ENCODE assay signal across 32 cellular contexts in the genomic region with DNA sequence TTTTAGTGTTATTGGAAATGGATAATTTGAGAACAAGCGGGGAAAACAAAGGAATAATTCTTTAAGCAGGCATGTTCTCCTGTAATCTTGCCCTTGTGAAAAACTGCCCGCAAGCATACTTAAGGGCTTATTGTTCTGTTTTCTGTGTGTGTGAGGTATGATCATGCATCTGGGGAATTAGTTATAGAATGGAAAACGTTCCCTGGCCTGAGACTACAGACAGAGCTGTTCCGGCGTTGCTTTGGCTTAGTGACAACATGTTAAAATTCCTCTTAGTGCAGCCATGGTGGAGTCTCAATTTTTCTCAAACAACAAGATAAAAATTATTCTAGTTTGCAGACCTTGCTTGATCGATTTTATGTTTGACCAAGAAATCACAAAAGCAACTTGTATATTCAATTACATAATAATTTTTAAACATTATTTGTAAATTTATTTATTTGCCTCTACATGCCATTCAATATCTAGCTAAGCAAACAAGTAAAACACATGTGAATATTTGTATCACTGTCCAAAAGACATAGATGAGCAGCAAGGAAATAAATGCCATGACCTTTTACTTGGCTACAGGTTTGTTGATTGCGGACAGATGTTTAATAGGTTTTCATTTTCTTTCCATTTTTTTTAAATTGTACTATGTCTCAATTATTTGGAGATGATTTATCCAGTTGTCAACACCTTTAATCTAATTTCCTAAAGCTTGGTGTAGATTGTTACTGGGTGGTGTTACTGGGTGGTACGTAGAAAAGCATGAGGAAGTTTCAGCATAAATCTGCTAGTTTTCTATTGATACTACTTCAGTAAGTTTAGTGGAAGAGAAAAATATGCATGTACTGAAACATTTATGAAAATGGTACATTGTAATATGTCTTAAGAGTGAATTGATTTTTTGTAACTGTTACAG.
DNase-seq lines count a peak whose midpoint lies in the region; ATAC-seq and TF ChIP-seq lines count a peak whose summit lies in the region.
"Had no signal": no experiment of that assay in that cellular context is flagged by ENCODE, and none has a peak within 500 bp of the region (broad histone marks: within the 10 kb centered on the region; RNA-seq: fewer than 3 reads in every experiment).

No MANE protein-coding gene starts in this region.

- no peaks in the 10 kb centered on the region for H3K9me2 ChIP-seq in SK-N-SH

- DNase-seq in SK-N-SH = no peak
- DNase-seq in Right ventricle myocardium superior = no peak
- DNase-seq in suprapubic skin (ENCODE audit: low spot score in 2 of 2) = no peak
- no peak for DNase-seq in HPDE6-E6E7 (ENCODE audit: extremely low spot score)
- no peak for DNase-seq in SIG-M5 (lab: John Stamatoyannopoulos, UW)
- no peak for DNase-seq in activated effector memory CD4-positive, alpha-beta T cell treated with anti-CD3 and anti-CD28 coated beads, Interleukin-2, amount 50 U/mL, for 16 hours
- DNase-seq: activated CD4-positive, alpha-beta T cell treated with anti-CD3 and anti-CD28 coated beads for 48 hours; activated naive CD4-positive, alpha-beta T cell treated with Interleukin-2 at 50 U/mL for 16 hours; activated T-cell treated with anti-CD3 and anti-CD28 coated beads, Interleukin-2, amount 50 U/mL, for 4 hours; adrenal gland; CD4-positive, CD25-positive, alpha-beta regulatory T cell; cortex of kidney; EL; endodermal cell; kidney; NCI-H1436 treated with DMSO at 0.1 percent for 48 hours; NCI-H2107; small intestine; stimulated activated CD4-positive, alpha-beta T cell treated with anti-CD3 and anti-CD28 coated beads, Interleukin-1b, Interleukin-23, amount 100 ng/mL, for 48 hours; stimulated activated CD8-positive, alpha-beta memory T cell treated with anti-CD3 and anti-CD28 coated beads, Interleukin-4, amount 100 ng/mL, for 48 hours; stomach; WERI-Rb-1 had no signal

- no peaks in the 10 kb centered on the region for H4K20me1 ChIP-seq in SK-N-SH (ENCODE audit: insufficient read depth)

- H3K4me3 ChIP-seq in SK-N-SH (ENCODE audit: low read depth in 2 of 2, low read length in 1 of 2) = no peak overlapping the region
- no peak overlapping the region for H3K4me3 ChIP-seq in suprapubic skin
- H3K4me3 ChIP-seq: adrenal gland, breast epithelium, lung, prostate gland, stomach had no signal

- H3K9ac ChIP-seq in SK-N-SH = no peak overlapping the region

- H3K4me1 Mint-ChIP-seq in nephron = peaks cover 14% of the 10 kb centered on the region
- H3K4me1 Mint-ChIP-seq: CD4-positive, CD25-positive, alpha-beta regulatory T cell; endodermal cell had no signal

- H3K27me3 Mint-ChIP-seq in nephron (ENCODE audit: low read depth) = no peaks in the 10 kb centered on the region
- H3K27me3 Mint-ChIP-seq: CD4-positive, CD25-positive, alpha-beta regulatory T cell had no signal

- H3K36me3 ChIP-seq in SK-N-SH (replicated peaks in 1 of 2; ENCODE audit: control insufficient read depth in 1 of 2, insufficient read depth in 2 of 2, low read length in 1 of 2) (no peaks in the 10 kb centered on the region), suprapubic skin (no peaks in the 10 kb centered on the region)
- H3K36me3 ChIP-seq: adrenal gland, breast epithelium, neutrophil, prostate gland, stomach, tibial nerve, WERI-Rb-1 had no signal

- H3K27ac ChIP-seq in SK-N-SH (ENCODE audit: low read depth in 2 of 2, low read length in 1 of 2) (no peak overlapping the region), suprapubic skin (peak overlapping the region; percentile 10)
- H3K27ac ChIP-seq: adrenal gland, HL-60, neutrophil, prostate gland, stomach, WERI-Rb-1 had no signal

- H3K4me3 Mint-ChIP-seq in nephron = no peak overlapping the region
- H3K4me3 Mint-ChIP-seq: activated T-cell treated with anti-CD3 and anti-CD28 coated beads, Interleukin-2, amount 50 U/mL, for 4 hours; CD4-positive, CD25-positive, alpha-beta regulatory T cell; endodermal cell; T-helper 2 cell treated with Interferon-gamma antibody and Interleukin-4, amounts not matched to agents 5 μg/mL and 100 μg/mL, for 36 hours had no signal

- POLR2A ChIA-PET in SK-N-SH (lab: Yijun Ruan, JAX) = no interaction called here

- no peaks in the 10 kb centered on the region; a peak in 1 of 4 replicates for H3K4me1 ChIP-seq in SK-N-SH (ENCODE audit: control insufficient read depth in 1 of 2, insufficient read depth in 2 of 2, low read depth in 1 of 2, low read length in 1 of 2)
- peaks cover 8% of the 10 kb centered on the region for H3K4me1 ChIP-seq in suprapubic skin
- H3K4me1 ChIP-seq: adrenal gland, breast epithelium, prostate gland, stomach had no signal

- H2AFZ ChIP-seq in SK-N-SH (ENCODE audit: low read depth) = 0 out of 2 replicates have a peak overlapping the region, but pooled peaks have one; percentile 16

- H3K4me2 ChIP-seq in SK-N-SH = no peak overlapping the region

- peak overlapping the region; percentile 54 to 62 (median 57) for H3K27ac Mint-ChIP-seq in nephron
- H3K27ac Mint-ChIP-seq: CD4-positive, CD25-positive, alpha-beta regulatory T cell; endodermal cell; T-helper 2 cell treated with Interferon-gamma antibody and Interleukin-4, amounts not matched to agents 5 μg/mL and 100 μg/mL, for 36 hours had no signal

- CTCF ChIA-PET in SK-N-SH (lab: Yijun Ruan, JAX) = interaction anchor here (0.6 kb wide), 1 partner anchor 1029 kb away, joined by 4 read pairs; no protein-coding TSS in a partner anchor

- H3K9me3 Mint-ChIP-seq in nephron = no peaks in the 10 kb centered on the region
- H3K9me3 Mint-ChIP-seq: endodermal cell; T-helper 2 cell treated with Interferon-gamma antibody and Interleukin-4, amounts not matched to agents 5 μg/mL and 100 μg/mL, for 36 hours had no signal

- H3F3A ChIP-seq in SK-N-SH (replicated peaks; ENCODE audit: insufficient read depth) = no peaks in the 10 kb centered on the region

- no peak for TF ChIP-seq POLR2A in suprapubic skin (IDR thresholded peaks at IDR 0.05)

- no peak for TF ChIP-seq RAD21 in SK-N-SH (IDR thresholded peaks at IDR 0.05; ENCODE audit: low read length)

- H3K9me3 ChIP-seq in SK-N-SH = no peaks in the 10 kb centered on the region
- no peaks in the 10 kb centered on the region for H3K9me3 ChIP-seq in suprapubic skin
- H3K9me3 ChIP-seq: adrenal gland, breast epithelium, neutrophil, prostate gland, stomach, tibial nerve had no signal

- 81% methylated on average over 8 of the region's 8 CpGs for WGBS in SK-N-SH (ENCODE audit: low lambda C conversion rate)
- 58% methylated on average over 8 of the region's 8 CpGs for WGBS in suprapubic skin

- TF ChIP-seq EP300 in SK-N-SH (IDR thresholded peaks at IDR 0.05; ENCODE audit: borderline replicate concordance in 1 of 2, low read depth in 1 of 2, low read length in 1 of 2) = no peak
- TF ChIP-seq EP300 in suprapubic skin (IDR thresholded peaks at IDR 0.05) = no peak

- H3K36me3 Mint-ChIP-seq in nephron (ENCODE audit: low read depth) = no peaks in the 10 kb centered on the region
- H3K36me3 Mint-ChIP-seq: CD4-positive, CD25-positive, alpha-beta regulatory T cell had no signal

- H3K79me2 ChIP-seq in SK-N-SH (ENCODE audit: insufficient read depth) = no peaks in the 10 kb centered on the region

- ATAC-seq in SK-N-SH treated with all-trans-retinoic acid at 6 μM for 48 hours (no peak), Right ventricle myocardium superior (ENCODE audit: poor library complexity) (peak; percentile 89)
- ATAC-seq: activated T-cell treated with anti-CD3 and anti-CD28 coated beads, Interleukin-2, amount 50 U/mL, for 4 hours; esophagus mucosa had no signal

- intact Hi-C loops in Right ventricle myocardium superior (cut with DNase I) = no loop called here

- no peak for TF ChIP-seq CTCF in SK-N-SH (IDR thresholded peaks at IDR 0.05)
- no peak for TF ChIP-seq CTCF in nephron (IDR thresholded peaks at IDR 0.05; ENCODE audit: unreplicated experiment in 3 of 3)
- no peak for TF ChIP-seq CTCF in suprapubic skin (IDR thresholded peaks at IDR 0.05)

- H3K27me3 ChIP-seq in SK-N-SH (ENCODE audit: insufficient read depth) = no peaks in the 10 kb centered on the region
- no peaks in the 10 kb centered on the region for H3K27me3 ChIP-seq in suprapubic skin
- H3K27me3 ChIP-seq: adrenal gland, breast epithelium, neutrophil, stomach, tibial nerve had no signal

TF ChIP-seq in SK-N-SH, 30 proteins besides CTCF, POLR2A, EP300 and RAD21 (continues in another document):
- no peak for TF ChIP-seq JUND (IDR thresholded peaks at IDR 0.05)
- no peak for TF ChIP-seq MXI1 (IDR thresholded peaks at IDR 0.05; ENCODE audit: low read depth, low read length)
- TF ChIP-seq GATA2 (CRISPR knock-in tag; IDR thresholded peaks at IDR 0.05) = no peak
- no peak for TF ChIP-seq MEF2A (IDR thresholded peaks at IDR 0.05; ENCODE audit: borderline replicate concordance, low read depth)
- TF ChIP-seq NRF1 (IDR thresholded peaks at IDR 0.05; ENCODE audit: low read depth, low read length) = no peak

TF ChIP-seq in SK-N-SH treated with all-trans-retinoic acid at 6 μM for 48 hours, 23 proteins besides CTCF, POLR2A, EP300 and RAD21 (continues in another document):
- TF ChIP-seq, protein P1, sequence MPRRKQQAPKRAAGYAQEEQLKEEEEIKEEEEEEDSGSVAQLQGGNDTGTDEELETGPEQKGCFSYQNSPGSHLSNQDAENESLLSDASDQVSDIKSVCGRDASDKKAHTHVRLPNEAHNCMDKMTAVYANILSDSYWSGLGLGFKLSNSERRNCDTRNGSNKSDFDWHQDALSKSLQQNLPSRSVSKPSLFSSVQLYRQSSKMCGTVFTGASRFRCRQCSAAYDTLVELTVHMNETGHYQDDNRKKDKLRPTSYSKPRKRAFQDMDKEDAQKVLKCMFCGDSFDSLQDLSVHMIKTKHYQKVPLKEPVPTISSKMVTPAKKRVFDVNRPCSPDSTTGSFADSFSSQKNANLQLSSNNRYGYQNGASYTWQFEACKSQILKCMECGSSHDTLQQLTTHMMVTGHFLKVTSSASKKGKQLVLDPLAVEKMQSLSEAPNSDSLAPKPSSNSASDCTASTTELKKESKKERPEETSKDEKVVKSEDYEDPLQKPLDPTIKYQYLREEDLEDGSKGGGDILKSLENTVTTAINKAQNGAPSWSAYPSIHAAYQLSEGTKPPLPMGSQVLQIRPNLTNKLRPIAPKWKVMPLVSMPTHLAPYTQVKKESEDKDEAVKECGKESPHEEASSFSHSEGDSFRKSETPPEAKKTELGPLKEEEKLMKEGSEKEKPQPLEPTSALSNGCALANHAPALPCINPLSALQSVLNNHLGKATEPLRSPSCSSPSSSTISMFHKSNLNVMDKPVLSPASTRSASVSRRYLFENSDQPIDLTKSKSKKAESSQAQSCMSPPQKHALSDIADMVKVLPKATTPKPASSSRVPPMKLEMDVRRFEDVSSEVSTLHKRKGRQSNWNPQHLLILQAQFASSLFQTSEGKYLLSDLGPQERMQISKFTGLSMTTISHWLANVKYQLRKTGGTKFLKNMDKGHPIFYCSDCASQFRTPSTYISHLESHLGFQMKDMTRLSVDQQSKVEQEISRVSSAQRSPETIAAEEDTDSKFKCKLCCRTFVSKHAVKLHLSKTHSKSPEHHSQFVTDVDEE (CRISPR knock-in tag; IDR thresholded peaks at IDR 0.05) = no peak
- TF ChIP-seq TCF4 (CRISPR knock-in tag; IDR thresholded peaks at IDR 0.05; ENCODE audit: borderline replicate concordance) (no peak), ZNF8 (CRISPR knock-in tag; IDR thresholded peaks at IDR 0.05) (no peak), TOX (CRISPR knock-in tag; IDR thresholded peaks at IDR 0.05; ENCODE audit: borderline replicate concordance) (no peak), BACH2 (CRISPR knock-in tag; IDR thresholded peaks at IDR 0.05; ENCODE audit: borderline replicate concordance) (no peak), CSDC2 (CRISPR knock-in tag; IDR thresholded peaks at IDR 0.05) (no peak), ZFP3 (CRISPR knock-in tag; IDR thresholded peaks at IDR 0.05) (no peak)
